Comparison of ENCODE assay signal across 14 cellular contexts in genomic region chr2:117717072-117717471, GRCh38.
A peak's percentile ranks its signal among the peaks of the same experiment; 100 is the strongest.
DNase-seq lines count a peak whose midpoint lies in the region; ATAC-seq and TF ChIP-seq lines count a peak whose summit lies in the region.
"Had no signal": no experiment of that assay in that cellular context is flagged by ENCODE, and none has a peak within 500 bp of the region (broad histone marks: within the 10 kb centered on the region; RNA-seq: fewer than 3 reads in every experiment).

No MANE protein-coding gene starts in this region.

- H3K23me2 ChIP-seq in H9 (ENCODE audit: insufficient read length, low read depth, low read length, poor library complexity, severe bottlenecking) = no peaks in the 10 kb centered on the region

- no peak overlapping the region for H3K4me3 Mint-ChIP-seq in H9
- H3K4me3 Mint-ChIP-seq: CD8-positive, alpha-beta memory T cell; GM23338 had no signal

- H3K27me3 Mint-ChIP-seq in H9 (ENCODE audit: low read depth) = peaks cover 5% of the 10 kb centered on the region; the same call in 1 of the 2 replicates

- no peak overlapping the region for H3K9ac ChIP-seq in parathyroid adenoma
- H3K9ac ChIP-seq in H9 (ENCODE audit: extremely low read depth, insufficient read length, low read length) = no peak overlapping the region
- H3K9ac ChIP-seq: BLaER1 had no signal

- H3K23ac ChIP-seq in H9 (ENCODE audit: insufficient read length, low read depth, low read length) = no peak overlapping the region

- H3K36me3 ChIP-seq in hepatocyte (replicated peaks; ENCODE audit: insufficient read depth, low read depth) (no peaks in the 10 kb centered on the region), parathyroid adenoma (ENCODE audit: control insufficient read depth, insufficient read depth, low read length) (no peaks in the 10 kb centered on the region)
- H3K36me3 ChIP-seq: BLaER1 had no signal

- no peak overlapping the region for H2BK15ac ChIP-seq in H9 (ENCODE audit: low read depth, low read length)

- no peaks in the 10 kb centered on the region for H3K9me2 ChIP-seq in hepatocyte (replicated peaks; ENCODE audit: insufficient read depth)

- no peak overlapping the region for H3K18ac ChIP-seq in H9 (ENCODE audit: insufficient read length, low read depth, low read length)

- DNase-seq in NCI-H2227 (lab: John Stamatoyannopoulos, UW; ENCODE audit: unreplicated experiment) = peak; percentile 8
- DNase-seq in NCI-H2227 treated with DMSO at 0.1 percent for 48 hours (lab: John Stamatoyannopoulos, UW) = no peak
- peak; percentile 16 for DNase-seq in HT-29 (ENCODE audit: low spot score)
- no peak for DNase-seq in hepatocyte (ENCODE audit: low spot score)
- no peak for DNase-seq in H9
- DNase-seq: 8988T; AML-193; CD8-positive, alpha-beta memory T cell; DMS 273 treated with DMSO at 0.1 percent for 48 hours; H7 had no signal

- H4K20me1 ChIP-seq in hepatocyte (ENCODE audit: insufficient read depth, poor library complexity, severe bottlenecking) (no peaks in the 10 kb centered on the region), H9 (ENCODE audit: control insufficient read depth, insufficient read depth, insufficient read length) (no peaks in the 10 kb centered on the region)
- H4K20me1 ChIP-seq: BLaER1 had no signal

- H2AFZ ChIP-seq in hepatocyte = no peak overlapping the region
- peak overlapping the region; percentile 58 for H2AFZ ChIP-seq in parathyroid adenoma
- H2AFZ ChIP-seq in H9 (ENCODE audit: low read length) = no peak overlapping the region
- H2AFZ ChIP-seq: GM23338 had no signal

- H3K79me1 ChIP-seq in H9 (ENCODE audit: insufficient read depth, low read depth, low read length, poor library complexity, severe bottlenecking) = no peaks in the 10 kb centered on the region

- H3K14ac ChIP-seq in H9 (ENCODE audit: insufficient read depth, low read length) = no peak overlapping the region

- no peak overlapping the region for H4K8ac ChIP-seq in H9 (replicated peaks; ENCODE audit: insufficient read length, low read depth, low read length)

- H3K79me2 ChIP-seq in hepatocyte = no peaks in the 10 kb centered on the region
- no peaks in the 10 kb centered on the region for H3K79me2 ChIP-seq in parathyroid adenoma
- H3K79me2 ChIP-seq in H9 (ENCODE audit: insufficient read depth, low read length) = no peaks in the 10 kb centered on the region

- no peak overlapping the region for H2BK20ac ChIP-seq in H9 (ENCODE audit: low read depth, low read length, poor library complexity, severe bottlenecking)

- no peak for ATAC-seq in HG03135 (IDR thresholded peaks at IDR 0.05; ENCODE audit: unreplicated experiment)
- ATAC-seq: GM23338 had no signal

- H3K9me3 Mint-ChIP-seq in H9 = peaks cover 0 to 4% of the 10 kb centered on the region in 2 experiments; a peak in 1 of 5 replicates

- H3K9me3 ChIP-seq in hepatocyte (ENCODE audit: low read depth) = no peaks in the 10 kb centered on the region
- H3K9me3 ChIP-seq in parathyroid adenoma (ENCODE audit: control insufficient read depth, low read length) = no peaks in the 10 kb centered on the region
- no peaks in the 10 kb centered on the region for H3K9me3 ChIP-seq in H9 (ENCODE audit: control insufficient read depth, low read depth, low read length)
- H3K9me3 ChIP-seq: BLaER1 had no signal

- no peak overlapping the region for H3T11ph ChIP-seq in H9 (ENCODE audit: low read length)

- H3K4me3 ChIP-seq in hepatocyte (no peak overlapping the region), parathyroid adenoma (ENCODE audit: low read depth, low read length) (no peak overlapping the region)
- H3K4me3 ChIP-seq: BLaER1, GM23338 had no signal

- H3K4me1 Mint-ChIP-seq in H9 = no peaks in the 10 kb centered on the region
- H3K4me1 Mint-ChIP-seq: GM23338 had no signal

- 54% methylated on average over 6 of the region's 6 CpGs for WGBS in hepatocyte (ENCODE audit: low lambda C conversion rate, missing lambda C conversion rate)
- no CpG with 5 or more reads among the region's 6 CpGs for whole genome bisulfite sequencing in H9 (ENCODE audit: extremely low coverage, insufficient read length, low lambda C conversion rate)

- no peak overlapping the region for H3K56ac ChIP-seq in H9 (ENCODE audit: insufficient read length, low read depth, low read length)

- H2BK12ac ChIP-seq in H9 (ENCODE audit: insufficient read length, low read depth, low read length) = no peak overlapping the region

- H3K4ac ChIP-seq in H9 (ENCODE audit: low read depth, low read length) = no peak overlapping the region

- peaks cover 0 to 4% (median 0%) of the 10 kb centered on the region in 3 experiments; a peak in 3 of 7 replicates for H3K36me3 Mint-ChIP-seq in H9 (ENCODE audit: insufficient read depth in 1 of 3, low read depth in 3 of 3)
- H3K36me3 Mint-ChIP-seq: CD8-positive, alpha-beta memory T cell had no signal

- H3K4me2 ChIP-seq in hepatocyte (peak overlapping the region; percentile 9), parathyroid adenoma (ENCODE audit: low read length) (no peak overlapping the region), H9 (ENCODE audit: insufficient read depth, insufficient read length, low read length) (no peak overlapping the region)
- H3K4me2 ChIP-seq: BLaER1, GM23338 had no signal

- H3K4me1 ChIP-seq in hepatocyte (ENCODE audit: insufficient read depth) (no peaks in the 10 kb centered on the region), parathyroid adenoma (no peaks in the 10 kb centered on the region), H9 (ENCODE audit: insufficient read depth, low read length) (no peaks in the 10 kb centered on the region)

- H2BK5ac ChIP-seq in H9 (ENCODE audit: insufficient read length, low read length) = no peak overlapping the region

- H2AK5ac ChIP-seq in H9 (ENCODE audit: insufficient read length, low read length) = no peak overlapping the region

- no peak overlapping the region for H3K27ac Mint-ChIP-seq in H9
- H3K27ac Mint-ChIP-seq: GM23338 had no signal

- no peak for TF ChIP-seq CTCF in hepatocyte (IDR thresholded peaks at IDR 0.05; ENCODE audit: poor library complexity)
- no peak for TF ChIP-seq CTCF in parathyroid adenoma (IDR thresholded peaks at IDR 0.05)
- TF ChIP-seq CTCF in H9 (conservative IDR thresholded peaks at IDR 0.05) = no peak

- no peaks in the 10 kb centered on the region for H3K27me3 ChIP-seq in hepatocyte
- no peaks in the 10 kb centered on the region for H3K27me3 ChIP-seq in parathyroid adenoma (ENCODE audit: control insufficient read depth, insufficient read depth, low read length)
- no peaks in the 10 kb centered on the region for H3K27me3 ChIP-seq in H9 (ENCODE audit: insufficient read depth, low read length)
- H3K27me3 ChIP-seq: BLaER1 had no signal

- no peak overlapping the region for H4K91ac ChIP-seq in H9 (ENCODE audit: insufficient read length, low read depth, low read length)

- H3K27ac ChIP-seq in hepatocyte = no peak overlapping the region
- H3K27ac ChIP-seq in parathyroid adenoma = no peak overlapping the region
- no peak overlapping the region for H3K27ac ChIP-seq in H9 (ENCODE audit: insufficient read length, low read depth, low read length)
- H3K27ac ChIP-seq: BLaER1 had no signal

- no peak overlapping the region for H2BK120ac ChIP-seq in H9 (ENCODE audit: low read depth, low read length, poor library complexity, severe bottlenecking)

- H4K5ac ChIP-seq in H9 (ENCODE audit: insufficient read length, low read depth, low read length) = no peak overlapping the region

Comparison
In these comparisons a context has a peak if more than half of its experiments do, and no peak if none do; other contexts are left out.
1. DNase-seq: peak in NCI-H2227 (single experiment) and HT-29 (single experiment); none in NCI-H2227 treated with DMSO at 0.1 percent for 48 hours (single experiment), hepatocyte (single experiment) and H9 (single experiment).